Comparison of ENCODE assay signal across 8 cellular contexts in genomic region chr13:113584205-113584869, GRCh38. TPM values are rescaled to one million over a fixed set of nuclear protein-coding genes. Genes with fewer than 3 reads are reported as not detected.
DNase-seq lines count a peak whose midpoint lies in the region; ATAC-seq, FAIRE-seq and TF ChIP-seq lines count a peak whose summit lies in the region.

TFDP1 (plus strand) TSS chr13:113584753; CDS start chr13:113585838, 1,085 bp downstream.

- no peaks in the 10 kb centered on the region for H3K9me3 ChIP-seq in RWPE2 (ENCODE audit: severe bottlenecking)
- H3K9me3 ChIP-seq in neural cell (ENCODE audit: low read length): no peaks in the 10 kb centered on the region

- H3K9me2 ChIP-seq in neural cell (ENCODE audit: insufficient read depth, low read length): no peaks in the 10 kb centered on the region

- H3K27me3 ChIP-seq in RWPE2 (ENCODE audit: insufficient read depth, poor library complexity, severe bottlenecking): no peaks in the 10 kb centered on the region
- H3K27me3 ChIP-seq in neural cell (ENCODE audit: insufficient read depth, low read depth, low read length): no peaks in the 10 kb centered on the region

- peaks cover 9% of the 10 kb centered on the region for H3K4me1 ChIP-seq in RWPE2 (ENCODE audit: insufficient read depth, poor library complexity, severe bottlenecking)

- no peaks in the 10 kb centered on the region for H4K20me1 ChIP-seq in neural cell (ENCODE audit: insufficient read depth)

- no peak for TF ChIP-seq CTCF in RWPE2 (IDR thresholded peaks at IDR 0.05; ENCODE audit: poor library complexity, severe bottlenecking)
- no peak for TF ChIP-seq CTCF in fibroblast of villous mesenchyme (IDR thresholded peaks at IDR 0.05; ENCODE audit: insufficient read depth, low read depth, low read length)
- TF ChIP-seq CTCF in neural cell (IDR thresholded peaks at IDR 0.05; ENCODE audit: poor library complexity, severe bottlenecking): peak; percentile 12

- H3K79me2 ChIP-seq in neural cell (replicated peaks; ENCODE audit: insufficient read depth, low read length): peaks cover 28% of the 10 kb centered on the region

- peak within 1 kb of the TSS; percentile 73 for H3K27ac ChIP-seq in RWPE2 (ENCODE audit: poor library complexity, severe bottlenecking)
- peak within 1 kb of the TSS; percentile 42 for H3K27ac ChIP-seq in neural cell (ENCODE audit: low read length)
- no peak within 1 kb of the TSS for H3K27ac ChIP-seq in substantia nigra (ENCODE audit: low read depth, low read length, poor library complexity, severe bottlenecking)

- TF ChIP-seq POLR2A in H54 (IDR thresholded peaks at IDR 0.05; ENCODE audit: low read depth, low read length): peak; percentile 74

- peak; percentile 85 for ATAC-seq in RWPE2 (ENCODE audit: low read depth)

- DNase-seq in GDM1 (lab: John Stamatoyannopoulos, UW) (peak; percentile 96), H54 (ENCODE audit: insufficient read length, low spot score) (peak; percentile 100), LHCN-M2 (ENCODE audit: low read depth) (peak; percentile 85), RWPE2 (ENCODE audit: low spot score) (peak; percentile 87), activated gamma-delta T cell (lab: John Stamatoyannopoulos, UW) (peak; percentile 28), fibroblast of villous mesenchyme (ENCODE audit: low read depth) (peak; percentile 77), substantia nigra (lab: John Stamatoyannopoulos, UW) (peak in 40 of 49 donors; percentile 11 to 88 (median 42))

- TF ChIP-seq EP300 in neural cell (conservative IDR thresholded peaks at IDR 0.05; ENCODE audit: poor library complexity, severe bottlenecking): peak; percentile 44

- no peaks in the 10 kb centered on the region for H3F3A ChIP-seq in neural cell (ENCODE audit: insufficient read depth, low read length, poor library complexity, severe bottlenecking)

- H3K4me3 ChIP-seq in RWPE2 (ENCODE audit: severe bottlenecking): peak within 1 kb of the TSS; percentile 95
- H3K4me3 ChIP-seq in fibroblast of villous mesenchyme (ENCODE audit: low read depth, low read length): peak within 1 kb of the TSS; percentile 65
- peak within 1 kb of the TSS; percentile 76 for H3K4me3 ChIP-seq in neural cell (ENCODE audit: low read length)

- H2AFZ ChIP-seq in neural cell (ENCODE audit: low read depth, low read length): peak within 1 kb of the TSS; percentile 69

- FAIRE-seq in H54 (lab: Jason Lieb, UNC): no peak

- peak; percentile 48 for TF ChIP-seq RAD21 in neural cell (conservative IDR thresholded peaks at IDR 0.05)

- H3K36me3 ChIP-seq in RWPE2 (ENCODE audit: low read depth) (peaks cover 34% of the 10 kb centered on the region), neural cell (ENCODE audit: insufficient read depth, low read length) (no peaks in the 10 kb centered on the region)

- peak within 1 kb of the TSS; percentile 69 for H3K9ac ChIP-seq in neural cell (ENCODE audit: low read length)

- peak within 1 kb of the TSS; percentile 70 for H3K4me2 ChIP-seq in neural cell (ENCODE audit: low read length)

TF ChIP-seq in neural cell, 6 proteins besides CTCF, POLR2A, EP300 and RAD21:
- TF ChIP-seq REST (IDR thresholded peaks at IDR 0.05; ENCODE audit: borderline replicate concordance): peak; percentile 50
- TF ChIP-seq SMC3 (conservative IDR thresholded peaks at IDR 0.05; ENCODE audit: poor library complexity): peak; percentile 50
- peak; percentile 19 for TF ChIP-seq TAF1 (IDR thresholded peaks at IDR 0.05; ENCODE audit: low read depth)
- TF ChIP-seq POLR2AphosphoS5 (IDR thresholded peaks at IDR 0.05): peak; percentile 61
- no peak for TF ChIP-seq EZH2 (IDR thresholded peaks at IDR 0.05; ENCODE audit: borderline replicate concordance, insufficient read depth, low read length, poor library complexity, severe bottlenecking)
- TF ChIP-seq MXI1 (conservative IDR thresholded peaks at IDR 0.05; ENCODE audit: poor library complexity, severe bottlenecking): peak; percentile 87

RNA-seq across cellular contexts. Expression of gene TFDP1, which starts in this region (rescaled TPM):
- total RNA-seq in LHCN-M2 (2014; rRNA removed) (141 and 146 TPM in 2 replicates), fibroblast of villous mesenchyme (49.6 and 83.8 TPM in 2 replicates)
- 95.5 TPM for polyA plus RNA-seq in LHCN-M2 (2012)
- 81.2 and 81.4 TPM in 2 replicates for polyA plus RNA-seq in neural cell
- polyA minus RNA-seq in neural cell: 42.9 and 46.9 TPM in 2 replicates

Comparison
In these comparisons a context has a peak if more than half of its experiments do, and no peak if none do; other contexts are left out.
1. DNase-seq: peak in every context shown above with its lines; median percentile 100 in H54; 96 in GDM1; 87 in RWPE2; 85 in LHCN-M2; 77 in fibroblast of villous mesenchyme; 42 in substantia nigra; 28 in activated gamma-delta T cell.